ENCODE assay signal across 7 cellular contexts in the genomic region with DNA sequence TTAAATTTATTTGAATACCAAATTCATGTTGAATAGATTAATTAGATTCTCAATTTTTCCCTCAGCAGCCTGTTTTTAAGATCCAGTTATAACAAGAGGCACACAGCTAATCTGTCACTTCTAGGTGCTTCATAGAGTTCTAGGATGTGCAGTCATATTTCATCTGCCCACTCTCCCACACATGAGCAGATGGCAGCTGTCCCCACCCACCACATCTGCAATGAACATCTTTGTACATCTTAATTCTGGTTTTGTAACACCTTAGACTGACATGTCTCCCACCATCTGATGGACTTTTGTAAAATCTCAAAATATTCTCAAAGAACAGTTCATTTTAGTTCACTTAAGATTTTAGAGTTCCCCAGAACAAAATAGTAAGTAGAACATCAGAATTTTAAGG.
"Had no signal": no experiment of that assay in that cellular context is flagged by ENCODE, and none has a peak within 500 bp of the region (broad histone marks: within the 10 kb centered on the region; RNA-seq: fewer than 3 reads in every experiment).

No MANE protein-coding gene starts in this region.

- H3K4me3 Mint-ChIP-seq: HFFc6, IgD-negative memory B cell had no signal

- H3K36me3 Mint-ChIP-seq: IgD-negative memory B cell had no signal

- ATAC-seq: HCT116, HepG2 had no signal

- H3K4me1 Mint-ChIP-seq: IgD-negative memory B cell had no signal

- H3K27ac Mint-ChIP-seq: HFFc6, IgD-negative memory B cell had no signal

- H3K27me3 Mint-ChIP-seq: IgD-negative memory B cell had no signal

- DNase-seq: GM23248, GOT3, H7, HFFc6 had no signal

- H3K9me3 Mint-ChIP-seq: HFFc6 had no signal
